ENCODE assay signal across 6 cellular contexts in the genomic region with DNA sequence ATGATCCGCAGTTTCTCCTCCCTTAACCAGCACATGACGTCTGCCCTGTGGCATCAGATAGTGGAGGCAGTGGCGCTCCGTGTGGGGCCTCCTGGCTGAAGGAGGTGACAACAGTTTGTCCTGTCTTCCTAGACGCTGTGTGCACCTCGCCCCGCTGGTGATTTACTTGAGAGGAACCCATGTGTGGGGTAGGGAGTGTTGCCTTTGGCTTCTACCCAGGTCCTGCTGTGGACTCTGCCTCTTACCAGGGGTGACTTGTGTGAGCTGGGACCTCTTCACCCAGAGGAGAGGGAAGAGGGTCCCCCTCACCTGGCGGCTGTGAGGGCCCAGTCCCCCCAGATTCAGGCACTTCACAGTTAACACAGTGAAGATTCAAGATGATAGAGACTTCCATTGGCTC.
"Had no signal": no experiment of that assay in that cellular context is flagged by ENCODE, and none has a peak within 500 bp of the region (broad histone marks: within the 10 kb centered on the region; RNA-seq: fewer than 3 reads in every experiment).

No MANE protein-coding gene starts in this region.

- H3K27me3 Mint-ChIP-seq: IgD-negative memory B cell had no signal

- H3K27ac Mint-ChIP-seq: GM23338, H9, IgD-negative memory B cell had no signal

- H3K27ac ChIP-seq: HL-60 had no signal

- H3K9me3 Mint-ChIP-seq: GM23338 had no signal

- H3K4me3 Mint-ChIP-seq: GM23338, H9, IgD-negative memory B cell had no signal

- H3K36me3 Mint-ChIP-seq: IgD-negative memory B cell had no signal

- DNase-seq: H9, HCEC 1CT had no signal

- H3K4me2 ChIP-seq: GM23338 had no signal

- H3K4me3 ChIP-seq: GM23338 had no signal

- H2AFZ ChIP-seq: GM23338 had no signal

- H3K4me1 Mint-ChIP-seq: GM23338, IgD-negative memory B cell had no signal

- ATAC-seq: GM23338, HepG2 had no signal
